35 cellular contexts compared by ENCODE assay signal in genomic region chr17:22512057-22512456, GRCh38.
"Had no signal": no experiment of that assay in that cellular context is flagged by ENCODE, and none has a peak within 500 bp of the region (broad histone marks: within the 10 kb centered on the region; RNA-seq: fewer than 3 reads in every experiment).

No MANE protein-coding gene starts in this region.

- H3K36me3 ChIP-seq: MG63 had no signal

- DNase-seq: Karpas-422, Kasumi-1, KBM-7, KG1, MG63, MM.1S, MV-4-11, NCI-H1048, NCI-H1092, NCI-H1092 treated with DMSO at 0.1 percent for 48 hours, NCI-H1105, NCI-H1105 treated with DMSO at 0.1 percent for 48 hours, NCI-H1417, NCI-H1417 treated with DMSO at 0.1 percent for 48 hours, NCI-H1436, NCI-H1436 treated with DMSO at 0.1 percent for 48 hours, NCI-H146, NCI-H1694, NCI-H1694 treated with DMSO at 0.1 percent for 48 hours, NCI-H187, NCI-H187 treated with DMSO at 0.1 percent for 48 hours, NCI-H1930, NCI-H2029, NCI-H2029 treated with DMSO at 0.1 percent for 48 hours, NCI-H2081, NCI-H2081 treated with DMSO at 0.1 percent for 48 hours, NCI-H2107, NCI-H2171, NCI-H2171 treated with DMSO at 0.1 percent for 48 hours, NCI-H2227 treated with DMSO at 0.1 percent for 48 hours, NCI-H226, NCI-H345, NCI-H446, NCI-H446 treated with DMSO at 0.1 percent for 48 hours had no signal

- H3K27ac ChIP-seq: KMS-11 had no signal

- H3K9me3 ChIP-seq: MG63 had no signal

- H3K4me3 ChIP-seq: MG63 had no signal

- H3K27me3 ChIP-seq: MG63 had no signal
